18 cellular contexts compared by ENCODE assay signal in the genomic region with DNA sequence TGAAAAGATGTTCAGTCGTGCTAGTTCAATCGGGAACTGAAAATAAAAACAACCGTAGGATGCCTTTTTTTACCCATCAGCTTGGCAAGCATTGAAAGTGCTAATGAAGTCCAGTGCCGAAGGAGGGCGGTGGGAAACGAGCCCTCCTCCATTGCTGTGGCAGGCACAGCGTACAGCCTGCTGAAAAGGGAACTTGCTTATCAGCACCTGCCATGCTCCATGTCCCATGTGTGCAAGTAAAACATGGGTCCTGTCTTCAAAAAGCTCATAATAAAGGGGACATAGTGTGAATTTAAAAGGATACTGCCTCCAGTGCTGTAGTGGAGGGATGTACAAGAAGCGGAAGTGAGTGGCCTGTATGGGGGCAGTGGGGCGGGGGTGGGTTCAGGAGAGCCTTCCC.
"Had no signal": no experiment of that assay in that cellular context is flagged by ENCODE, and none has a peak within 500 bp of the region (broad histone marks: within the 10 kb centered on the region; RNA-seq: fewer than 3 reads in every experiment).

No MANE protein-coding gene starts in this region.

- H3K4me3 ChIP-seq: esophagus squamous epithelium, heart right ventricle, mucosa of descending colon, ovary, psoas muscle, suprapubic skin, transverse colon had no signal

- H3K9me3 ChIP-seq: esophagus squamous epithelium, heart right ventricle, mucosa of descending colon, ovary, psoas muscle, suprapubic skin, transverse colon had no signal

- H3K27me3 ChIP-seq: esophagus squamous epithelium, heart right ventricle, ovary, suprapubic skin, transverse colon had no signal

- H3K36me3 ChIP-seq: ovary had no signal

- H3K4me1 ChIP-seq: esophagus squamous epithelium, heart right ventricle, psoas muscle, suprapubic skin, transverse colon had no signal

- H3K9me3 Mint-ChIP-seq: naive thymus-derived CD8-positive, alpha-beta T cell; stimulated activated naive CD8-positive, alpha-beta T cell treated with anti-CD3 and anti-CD28 coated beads, Interleukin-15, Interleukin-2, amounts not matched to agents 100 ng/mL and 50 ng/mL, for 24 hours had no signal

- H3K27me3 Mint-ChIP-seq: activated naive CD8-positive, alpha-beta T cell; stimulated activated naive CD8-positive, alpha-beta T cell treated with anti-CD3 and anti-CD28 coated beads, Interleukin-15, Interleukin-2, amounts not matched to agents 100 ng/mL and 50 ng/mL, for 24 hours had no signal

- DNase-seq: activated CD4-positive, CD25-positive, alpha-beta regulatory T cell treated with anti-CD3 and anti-CD28 coated beads, Interleukin-2, amount 50 U/mL, for 72 hours; activated gamma-delta T cell; effector CD8-positive, alpha-beta T cell; esophagus squamous epithelium; heart right ventricle; left ventricle myocardium superior; mesenchymal stem cell; mucosa of descending colon; naive thymus-derived CD8-positive, alpha-beta T cell; ovary; psoas muscle; right cardiac atrium; stimulated activated CD4-positive, alpha-beta T cell treated with anti-CD3 and anti-CD28 coated beads, Interleukin-2, amount 100 ng/mL, for 24 hours; T-helper 17 cell; transverse colon had no signal

- ATAC-seq: heart right ventricle; left ventricle myocardium superior; mucosa of descending colon; naive thymus-derived CD8-positive, alpha-beta T cell; psoas muscle; right cardiac atrium; T-helper 17 cell had no signal

- H3K27ac ChIP-seq: esophagus squamous epithelium, heart right ventricle, ovary, psoas muscle, suprapubic skin, transverse colon had no signal

- H3K27ac Mint-ChIP-seq: activated naive CD8-positive, alpha-beta T cell; stimulated activated naive CD8-positive, alpha-beta T cell treated with anti-CD3 and anti-CD28 coated beads, Interleukin-15, Interleukin-2, amounts not matched to agents 100 ng/mL and 50 ng/mL, for 24 hours; T-helper 17 cell had no signal

- H3K4me3 Mint-ChIP-seq: activated naive CD8-positive, alpha-beta T cell; naive thymus-derived CD8-positive, alpha-beta T cell; stimulated activated naive CD8-positive, alpha-beta T cell treated with anti-CD3 and anti-CD28 coated beads, Interleukin-15, Interleukin-2, amounts not matched to agents 100 ng/mL and 50 ng/mL, for 24 hours; T-helper 17 cell had no signal
